In genomic region chr10:76000550-76000949, GRCh38 we compare ENCODE assay signal across 30 cellular contexts.
"Had no signal": no experiment of that assay in that cellular context is flagged by ENCODE, and none has a peak within 500 bp of the region (broad histone marks: within the 10 kb centered on the region; RNA-seq: fewer than 3 reads in every experiment).

No MANE protein-coding gene starts in this region.

- H3K4me3 ChIP-seq: adrenal gland, body of pancreas had no signal

- H3K4me3 Mint-ChIP-seq: activated B cell treated with CpG ODN at 0.5 μM for 24 hours; activated CD8-positive, alpha-beta T cell treated with anti-CD3 and anti-CD28 coated beads for 36 hours; activated naive CD4-positive, alpha-beta T cell treated with anti-CD3 and anti-CD28 coated beads, Interleukin-2, amount 50 U/mL, for 24 hours; activated naive CD8-positive, alpha-beta T cell treated with anti-CD3 and anti-CD28 coated beads for 36 hours; activated naive CD8-positive, alpha-beta T cell treated with anti-CD3 and anti-CD28 coated beads, Interleukin-2, amount 50 U/mL, for 24 hours; activated T-cell treated with anti-CD3 and anti-CD28 coated beads, Interleukin-2, amount 50 U/mL, for 4 hours; activated T-helper 17 cell treated with anti-CD3 and anti-CD28 coated beads, Interleukin-2, amount 50 U/mL, for 72 hours; T-cell; T-helper 1 cell treated with Interleukin-12 subunit alpha and Interleukin-12 subunit beta and Interleukin-4 antibody, amounts not matched to agents 30 μg/mL and 1 μg/mL, for 36 hours; T-helper 2 cell treated with Interferon-gamma antibody and Interleukin-4, amounts not matched to agents 5 μg/mL and 100 μg/mL, for 36 hours had no signal

- H3K27ac ChIP-seq: adrenal gland, body of pancreas, WERI-Rb-1 had no signal

- H3K36me3 ChIP-seq: adrenal gland, WERI-Rb-1 had no signal

- FAIRE-seq: colon, endometrium had no signal

- H3K4me1 ChIP-seq: adrenal gland, body of pancreas had no signal

- H3K36me3 Mint-ChIP-seq: activated naive CD4-positive, alpha-beta T cell treated with anti-CD3 and anti-CD28 coated beads, Interleukin-2, amount 50 U/mL, for 24 hours; activated naive CD8-positive, alpha-beta T cell treated with anti-CD3 and anti-CD28 coated beads for 36 hours; T-cell had no signal

- H3K9me3 ChIP-seq: adrenal gland, body of pancreas had no signal

- H3K27ac Mint-ChIP-seq: activated B cell treated with CpG ODN at 0.5 μM for 24 hours; activated CD8-positive, alpha-beta T cell treated with anti-CD3 and anti-CD28 coated beads for 36 hours; activated naive CD4-positive, alpha-beta T cell treated with anti-CD3 and anti-CD28 coated beads, Interleukin-2, amount 50 U/mL, for 24 hours; activated naive CD8-positive, alpha-beta T cell treated with anti-CD3 and anti-CD28 coated beads for 36 hours; activated naive CD8-positive, alpha-beta T cell treated with anti-CD3 and anti-CD28 coated beads, Interleukin-2, amount 50 U/mL, for 24 hours; activated T-helper 17 cell treated with anti-CD3 and anti-CD28 coated beads, Interleukin-2, amount 50 U/mL, for 72 hours; T-cell; T-helper 1 cell treated with Interleukin-12 subunit alpha and Interleukin-12 subunit beta and Interleukin-4 antibody, amounts not matched to agents 30 μg/mL and 1 μg/mL, for 36 hours; T-helper 2 cell treated with Interferon-gamma antibody and Interleukin-4, amounts not matched to agents 5 μg/mL and 100 μg/mL, for 36 hours had no signal

- ATAC-seq: activated CD4-positive, CD25-positive, alpha-beta regulatory T cell treated with anti-CD3 and anti-CD28 coated beads, Interleukin-2, amount 50 U/mL, for 24 hours; activated CD8-positive, alpha-beta T cell treated with anti-CD3 and anti-CD28 coated beads for 36 hours; activated naive CD8-positive, alpha-beta T cell treated with anti-CD3 and anti-CD28 coated beads, Interleukin-2, amount 50 U/mL, for 24 hours; activated T-cell treated with anti-CD3 and anti-CD28 coated beads, Interleukin-2, amount 50 U/mL, for 4 hours; activated T-helper 17 cell treated with anti-CD3 and anti-CD28 coated beads, Interleukin-2, amount 50 U/mL, for 72 hours; body of pancreas; esophagus mucosa; T-cell had no signal

- H3K27me3 Mint-ChIP-seq: activated CD8-positive, alpha-beta T cell treated with anti-CD3 and anti-CD28 coated beads for 36 hours; activated naive CD4-positive, alpha-beta T cell treated with anti-CD3 and anti-CD28 coated beads, Interleukin-2, amount 50 U/mL, for 24 hours; activated naive CD8-positive, alpha-beta T cell treated with anti-CD3 and anti-CD28 coated beads for 36 hours; activated naive CD8-positive, alpha-beta T cell treated with anti-CD3 and anti-CD28 coated beads, Interleukin-2, amount 50 U/mL, for 24 hours; activated T-helper 17 cell treated with anti-CD3 and anti-CD28 coated beads, Interleukin-2, amount 50 U/mL, for 72 hours; T-cell had no signal

- H3K9me3 Mint-ChIP-seq: activated B cell treated with CpG ODN at 0.5 μM for 24 hours; activated CD8-positive, alpha-beta T cell treated with anti-CD3 and anti-CD28 coated beads for 36 hours; activated naive CD4-positive, alpha-beta T cell treated with anti-CD3 and anti-CD28 coated beads, Interleukin-2, amount 50 U/mL, for 24 hours; activated naive CD8-positive, alpha-beta T cell treated with anti-CD3 and anti-CD28 coated beads for 36 hours; activated naive CD8-positive, alpha-beta T cell treated with anti-CD3 and anti-CD28 coated beads, Interleukin-2, amount 50 U/mL, for 24 hours; activated T-cell treated with anti-CD3 and anti-CD28 coated beads, Interleukin-2, amount 50 U/mL, for 4 hours; activated T-helper 17 cell treated with anti-CD3 and anti-CD28 coated beads, Interleukin-2, amount 50 U/mL, for 72 hours; T-cell; T-helper 1 cell treated with Interleukin-12 subunit alpha and Interleukin-12 subunit beta and Interleukin-4 antibody, amounts not matched to agents 30 μg/mL and 1 μg/mL, for 36 hours; T-helper 2 cell treated with Interferon-gamma antibody and Interleukin-4, amounts not matched to agents 5 μg/mL and 100 μg/mL, for 36 hours had no signal

- H3K4me1 Mint-ChIP-seq: activated B cell treated with CpG ODN at 0.5 μM for 24 hours; activated naive CD4-positive, alpha-beta T cell treated with anti-CD3 and anti-CD28 coated beads, Interleukin-2, amount 50 U/mL, for 24 hours; activated naive CD8-positive, alpha-beta T cell treated with anti-CD3 and anti-CD28 coated beads for 36 hours; activated naive CD8-positive, alpha-beta T cell treated with anti-CD3 and anti-CD28 coated beads, Interleukin-2, amount 50 U/mL, for 24 hours; activated T-helper 17 cell treated with anti-CD3 and anti-CD28 coated beads, Interleukin-2, amount 50 U/mL, for 72 hours; T-cell had no signal

- DNase-seq: activated B cell treated with CpG ODN at 0.5 μM for 24 hours; activated CD4-positive, alpha-beta T cell treated with anti-CD3 and anti-CD28 coated beads for 48 hours; activated CD4-positive, alpha-beta T cell treated with anti-CD3 and anti-CD28 coated beads, Interleukin-2, amount 50 U/mL, for 1 hour; activated CD4-positive, alpha-beta T cell treated with anti-CD3 and anti-CD28 coated beads, Interleukin-2, amount 50 U/mL, for 48 hours; activated CD8-positive, alpha-beta memory T cell treated with anti-CD3 and anti-CD28 coated beads for 24 hours; activated CD8-positive, alpha-beta T cell treated with anti-CD3 and anti-CD28 coated beads for 36 hours; activated effector memory CD4-positive, alpha-beta T cell treated with Interleukin-2 at 50 U/mL for 16 hours; activated gamma-delta T cell treated with Interleukin-2 at 50 U/mL for 16 hours; activated naive CD4-positive, alpha-beta T cell treated with Interleukin-2 at 50 U/mL for 16 hours; activated naive CD8-positive, alpha-beta T cell treated with anti-CD3 and anti-CD28 coated beads for 36 hours; activated naive CD8-positive, alpha-beta T cell treated with anti-CD3 and anti-CD28 coated beads, Interleukin-2, amount 50 U/mL, for 24 hours; activated T-cell treated with anti-CD3 and anti-CD28 coated beads, Interleukin-2, amount 50 U/mL, for 4 hours; adrenal gland; amygdala; aorta; body of pancreas; cortex of kidney; effector CD8-positive, alpha-beta T cell; foreskin fibroblast; T-cell; T1000; WERI-Rb-1 had no signal

- H3K27me3 ChIP-seq: adrenal gland, body of pancreas had no signal
